ENCODE assay signal across 22 cellular contexts in the genomic region with DNA sequence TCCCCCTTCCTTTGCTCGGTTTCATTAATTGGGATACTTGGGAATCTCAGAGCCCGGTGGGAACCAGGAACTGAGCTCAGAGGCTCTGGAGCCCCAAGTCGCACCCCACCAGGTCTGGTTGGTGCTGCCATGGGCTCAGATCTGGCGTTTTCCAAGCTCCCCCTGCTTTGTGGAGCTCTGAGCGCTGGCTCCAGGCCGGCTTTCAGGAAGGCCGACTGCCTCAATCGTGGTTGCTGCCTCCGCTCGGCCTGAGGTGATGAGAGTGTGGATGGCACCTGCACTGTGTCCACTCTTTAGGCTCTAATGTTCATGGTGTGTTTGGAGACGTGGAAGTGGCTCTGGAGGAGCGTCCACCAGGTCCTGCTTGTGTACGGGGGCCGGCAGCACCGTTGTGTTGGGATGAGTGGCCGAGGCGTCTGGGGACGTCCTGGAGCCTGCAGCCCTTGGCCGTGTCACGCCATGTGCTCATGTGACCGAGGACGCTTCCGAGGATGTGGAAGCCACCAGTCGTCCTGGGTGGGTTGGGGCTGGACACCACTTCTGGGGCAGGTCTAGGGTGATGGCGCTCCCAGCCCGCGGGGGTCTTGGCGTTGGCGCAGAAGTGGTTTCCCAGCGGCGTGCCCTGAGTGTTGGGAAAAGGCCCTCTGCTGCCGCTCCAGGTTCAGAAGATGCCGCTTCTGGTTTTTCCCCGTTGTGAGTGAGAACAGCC. TPM values are rescaled to one million over a fixed set of nuclear protein-coding genes. Genes with fewer than 3 reads are reported as not detected.
DNase-seq lines count a peak whose midpoint lies in the region; ATAC-seq and TF ChIP-seq lines count a peak whose summit lies in the region.
"Had no signal": no experiment of that assay in that cellular context is flagged by ENCODE, and none has a peak within 500 bp of the region (broad histone marks: within the 10 kb centered on the region; RNA-seq: fewer than 3 reads in every experiment).

No MANE protein-coding gene starts in this region.

- H3K9me3 Mint-ChIP-seq in CD4-positive, CD25-positive, alpha-beta regulatory T cell: no peaks in the 10 kb centered on the region
- H3K9me3 Mint-ChIP-seq in dendritic cell treated with granulocyte-macrophage colony-stimulating factor and Interleukin-4, amounts not matched to agents 40 ng/mL and 50 ng/mL, for 4 days: no peaks in the 10 kb centered on the region
- H3K9me3 Mint-ChIP-seq: activated naive CD8-positive, alpha-beta T cell treated with anti-CD3 and anti-CD28 coated beads, Interleukin-2, amount 10 ng/mL, durations not matched to agents 7 days and 5 days had no signal

- H3K27ac Mint-ChIP-seq in CD4-positive, CD25-positive, alpha-beta regulatory T cell: peak overlapping the region in 2 of 3 donors; percentile 86 to 90
- H3K27ac Mint-ChIP-seq in dendritic cell treated with granulocyte-macrophage colony-stimulating factor and Interleukin-4, amounts not matched to agents 40 ng/mL and 50 ng/mL, for 4 days: peak overlapping the region; percentile 57
- H3K27ac Mint-ChIP-seq: progenitor cell of endocrine pancreas had no signal

- in situ Hi-C loops in GM13977 (cut with MboI; ENCODE audit: low pct_unique_long_range_greater_than_20kb, low sequenced_read_pairs, unreplicated experiment): no loop called here

- peaks cover 3% of the 10 kb centered on the region for H3K36me3 Mint-ChIP-seq in CD4-positive, CD25-positive, alpha-beta regulatory T cell
- peaks cover 15% of the 10 kb centered on the region for H3K36me3 Mint-ChIP-seq in dendritic cell treated with granulocyte-macrophage colony-stimulating factor and Interleukin-4, amounts not matched to agents 40 ng/mL and 50 ng/mL, for 4 days (ENCODE audit: low read depth)

- H3K4me1 Mint-ChIP-seq in CD4-positive, CD25-positive, alpha-beta regulatory T cell: peaks cover 0 to 75% (median 41%) of the 10 kb centered on the region in 4 donors
- peaks cover 81% of the 10 kb centered on the region for H3K4me1 Mint-ChIP-seq in dendritic cell treated with granulocyte-macrophage colony-stimulating factor and Interleukin-4, amounts not matched to agents 40 ng/mL and 50 ng/mL, for 4 days (ENCODE audit: low read depth)

- H3K4me1 ChIP-seq in CD4-positive, CD25-positive, alpha-beta regulatory T cell (ENCODE audit: control insufficient read depth, insufficient read depth, low read length, poor library complexity, severe bottlenecking): peaks cover 38% of the 10 kb centered on the region
- peaks cover 25% of the 10 kb centered on the region for H3K4me1 ChIP-seq in ovary (ENCODE audit: insufficient read depth)

- no peak for DNase-seq in CD4-positive, CD25-positive, alpha-beta regulatory T cell
- DNase-seq in GM13977 (ENCODE audit: low spot score): peak; percentile 10
- peak in 3 of 5 donors; percentile 17 to 32 (median 21) for DNase-seq in ovary
- DNase-seq in DMS 273 (lab: John Stamatoyannopoulos, UW; ENCODE audit: unreplicated experiment): no peak
- DNase-seq in NCI-H510A (lab: John Stamatoyannopoulos, UW): no peak
- DNase-seq: activated CD4-positive, alpha-beta T cell treated with anti-CD3 and anti-CD28 coated beads for 4 hours; activated naive CD8-positive, alpha-beta T cell treated with anti-CD3 and anti-CD28 coated beads, Interleukin-2, amount 10 ng/mL, durations not matched to agents 7 days and 5 days; DMS 273 treated with DMSO at 0.1 percent for 48 hours; GF-D8; MG63; NCI-H146; NCI-H82; stimulated activated CD4-positive, alpha-beta T cell treated with anti-CD3 and anti-CD28 coated beads, Interleukin-4, amount 100 ng/mL, for 24 hours had no signal

- no peak for TF ChIP-seq CTCF in GM13977 (IDR thresholded peaks at IDR 0.05; ENCODE audit: extremely low read depth, insufficient read depth, missing control alignments)
- TF ChIP-seq CTCF in ovary (IDR thresholded peaks at IDR 0.05): no peak

- intact Hi-C loops in dendritic cell treated with granulocyte-macrophage colony-stimulating factor and Interleukin-4, amounts not matched to agents 40 ng/mL and 50 ng/mL, for 4 days (cut with micrococcal nuclease): no loop called here
- intact Hi-C loops in ovary (cut with DNase I): loop anchor here in 3 of 4 donors (5.0 to 10.0 kb wide), 5 partner anchors 69 to 321 kb away; a partner anchor contains a TSS

- no peaks in the 10 kb centered on the region for H3K27me3 Mint-ChIP-seq in CD4-positive, CD25-positive, alpha-beta regulatory T cell
- H3K27me3 Mint-ChIP-seq in dendritic cell treated with granulocyte-macrophage colony-stimulating factor and Interleukin-4, amounts not matched to agents 40 ng/mL and 50 ng/mL, for 4 days: peaks cover 24% of the 10 kb centered on the region
- H3K27me3 Mint-ChIP-seq: activated naive CD8-positive, alpha-beta T cell treated with anti-CD3 and anti-CD28 coated beads, Interleukin-2, amount 10 ng/mL, durations not matched to agents 7 days and 5 days; progenitor cell of endocrine pancreas had no signal

- TF ChIP-seq POLR2A in ovary (IDR thresholded peaks at IDR 0.05): no peak

- no peaks in the 10 kb centered on the region for H3K27me3 ChIP-seq in CD4-positive, CD25-positive, alpha-beta regulatory T cell (ENCODE audit: control insufficient read depth, insufficient read depth, low read length)
- H3K27me3 ChIP-seq in ovary: no peaks in the 10 kb centered on the region
- H3K27me3 ChIP-seq: dorsolateral prefrontal cortex, MG63 had no signal

- ATAC-seq in CD4-positive, CD25-positive, alpha-beta regulatory T cell (ENCODE audit: low read depth in 2 of 2): no peak
- ATAC-seq in GM18868 (IDR thresholded peaks at IDR 0.05; ENCODE audit: unreplicated experiment) (no peak), GM21423 (IDR thresholded peaks at IDR 0.05; ENCODE audit: unreplicated experiment) (no peak)
- ATAC-seq: HepG2 had no signal

- TF ChIP-seq EP300 in ovary (IDR thresholded peaks at IDR 0.05): no peak

- H3K4me3 ChIP-seq in CD4-positive, CD25-positive, alpha-beta regulatory T cell (ENCODE audit: low read depth, low read length): no peak overlapping the region
- H3K4me3 ChIP-seq in ovary: no peak overlapping the region
- H3K4me3 ChIP-seq: breast epithelium, GM12878, MG63, skin epidermis had no signal

- WGBS in ovary, 3 donors: 91 to 95% (median 91%) methylated on average over 34 of the region's 34 CpGs

- no peaks in the 10 kb centered on the region for H3K36me3 ChIP-seq in CD4-positive, CD25-positive, alpha-beta regulatory T cell (ENCODE audit: control insufficient read depth, insufficient read depth, low read length)
- no peaks in the 10 kb centered on the region for H3K36me3 ChIP-seq in ovary
- H3K36me3 ChIP-seq: breast epithelium, MG63 had no signal

- peak overlapping the region in 3 of 4 donors; percentile 54 to 93 (median 81) for H3K4me3 Mint-ChIP-seq in CD4-positive, CD25-positive, alpha-beta regulatory T cell
- no peak overlapping the region for H3K4me3 Mint-ChIP-seq in dendritic cell treated with granulocyte-macrophage colony-stimulating factor and Interleukin-4, amounts not matched to agents 40 ng/mL and 50 ng/mL, for 4 days

- H3K27ac ChIP-seq in CD4-positive, CD25-positive, alpha-beta regulatory T cell (ENCODE audit: insufficient read depth, low read length, poor library complexity, severe bottlenecking): no peak overlapping the region
- H3K27ac ChIP-seq in ovary: no peak overlapping the region
- H3K27ac ChIP-seq: breast epithelium, dorsolateral prefrontal cortex had no signal

- H3K9me3 ChIP-seq in CD4-positive, CD25-positive, alpha-beta regulatory T cell (ENCODE audit: control insufficient read depth in 2 of 2, low read length in 2 of 2): no peaks in the 10 kb centered on the region
- no peaks in the 10 kb centered on the region for H3K9me3 ChIP-seq in ovary
- H3K9me3 ChIP-seq: breast epithelium, MG63 had no signal

RNA-seq across cellular contexts. Expression of a gene that starts 8.2 kb away (rescaled TPM):
- total RNA-seq in CD4-positive, CD25-positive, alpha-beta regulatory T cell: 21.3 TPM
- 1 to 10 TPM in 2 of 4 donors, under 1 TPM in 2; 0.66 to 1.7 (median 0.89) TPM for polyA plus RNA-seq in CD4-positive, CD25-positive, alpha-beta regulatory T cell
- 10 to 100 TPM; 19.8 to 41.2 (median 35.3) TPM for total RNA-seq in ovary
- 10 to 100 TPM; 20.2 to 41.2 TPM for polyA plus RNA-seq in ovary

Comparison
In these comparisons a context has a peak if more than half of its experiments do, and no peak if none do; other contexts are left out.
1. DNase-seq: peak in GM13977 (single experiment) and ovary (3 of 5); none in CD4-positive, CD25-positive, alpha-beta regulatory T cell (0 of 3), DMS 273 (single experiment) and NCI-H510A (single experiment).